Comparison of ENCODE assay signal across 1 cellular context in genomic region chr10:84563868-84564267, GRCh38.
TF ChIP-seq lines count a peak whose summit lies in the region.

No MANE protein-coding gene starts in this region.

TF ChIP-seq in GM12878, 131 proteins besides CTCF, POLR2A, EP300 and RAD21 (continued from another document):
- TF ChIP-seq BHLHE40 (IDR thresholded peaks at IDR 0.05; ENCODE audit: borderline replicate concordance in 1 of 2, low read depth in 2 of 2, low read length in 1 of 2) = no peak
